Comparison of ENCODE assay signal across 22 cellular contexts in genomic region chr12:129701536-129702165, GRCh38.
DNase-seq lines count a peak whose midpoint lies in the region; ATAC-seq and TF ChIP-seq lines count a peak whose summit lies in the region.
"Had no signal": no experiment of that assay in that cellular context is flagged by ENCODE, and none has a peak within 500 bp of the region (broad histone marks: within the 10 kb centered on the region; RNA-seq: fewer than 3 reads in every experiment).

No MANE protein-coding gene starts in this region.

- no peak for TF ChIP-seq CTCF in ovary (IDR thresholded peaks at IDR 0.05)

- intact Hi-C loops in ovary (cut with DNase I) = no loop called here

- TF ChIP-seq EP300 in ovary (IDR thresholded peaks at IDR 0.05) = no peak

- H3K27me3 ChIP-seq in MG63 (no peaks in the 10 kb centered on the region), ovary (no peaks in the 10 kb centered on the region)
- H3K27me3 ChIP-seq: BLaER1 treated with 17β-estradiol and CSF1 and Interleukin-3, amounts not matched to agents 10 nM and 100 nM; Peyer's patch; SJCRH30 had no signal

- H3K9me3 ChIP-seq in MG63 (peaks cover 3% of the 10 kb centered on the region; the same call in 1 of the 2 replicates), ovary (peaks cover 0 to 2% of the 10 kb centered on the region in 2 donors)
- H3K9me3 ChIP-seq: Caco-2, Peyer's patch, SJCRH30 had no signal

- no peak for TF ChIP-seq POLR2A in ovary (IDR thresholded peaks at IDR 0.05)

- 45 to 72% (median 65%) methylated on average over 16 of the region's 16 CpGs for WGBS in ovary, 3 donors

- ATAC-seq in GM19351 (IDR thresholded peaks at IDR 0.05; ENCODE audit: unreplicated experiment) = no peak
- ATAC-seq: HepG2, K562 had no signal

- H3K36me3 ChIP-seq in MG63 = no peaks in the 10 kb centered on the region
- no peaks in the 10 kb centered on the region for H3K36me3 ChIP-seq in ovary
- H3K36me3 ChIP-seq: BLaER1 treated with 17β-estradiol and CSF1 and Interleukin-3, amounts not matched to agents 10 nM and 100 nM; Peyer's patch; SJCRH30 had no signal

- H3K27ac ChIP-seq in ovary = no peak overlapping the region
- H3K27ac ChIP-seq: BLaER1 treated with 17β-estradiol and CSF1 and Interleukin-3, amounts not matched to agents 10 nM and 100 nM; Peyer's patch; SJCRH30 had no signal

- DNase-seq in MG63 (peak; percentile 17), brain pericyte (ENCODE audit: low read depth, low spot score) (peak; percentile 98), fibroblast of the conjunctiva (ENCODE audit: low read depth) (peak; percentile 47), skeletal muscle cell (ENCODE audit: low read depth) (peak; percentile 36), ovary (no peak), amygdala (lab: John Stamatoyannopoulos, UW) (no peak)
- no peak for DNase-seq in activated CD4-positive, alpha-beta T cell treated with anti-CD3 and anti-CD28 coated beads for 48 hours
- DNase-seq: Caco-2; CD4-positive, alpha-beta memory T cell; GDM1; MM.1S; NCI-H1048; NCI-H1436 treated with DMSO at 0.1 percent for 48 hours; NCI-H1930; NCI-H510A; NCI-H774; Peyer's patch had no signal

- H3K4me1 ChIP-seq in ovary (ENCODE audit: insufficient read depth) = no peaks in the 10 kb centered on the region
- H3K4me1 ChIP-seq: BLaER1 treated with 17β-estradiol and CSF1 and Interleukin-3, amounts not matched to agents 10 nM and 100 nM; Caco-2; Peyer's patch had no signal

- H3K4me3 ChIP-seq in MG63 (no peak overlapping the region), skeletal muscle cell (ENCODE audit: low read depth, low read length) (no peak overlapping the region), ovary (no peak overlapping the region)
- H3K4me3 ChIP-seq: BLaER1 treated with 17β-estradiol and CSF1 and Interleukin-3, amounts not matched to agents 10 nM and 100 nM; K562; Peyer's patch; SJCRH30 had no signal

Comparison
In these comparisons a context has a peak if more than half of its experiments do, and no peak if none do; other contexts are left out.
1. DNase-seq: peak in MG63 (single experiment), brain pericyte (single experiment), fibroblast of the conjunctiva (single experiment) and skeletal muscle cell (single experiment); none in ovary (0 of 5), activated CD4-positive, alpha-beta T cell treated with anti-CD3 and anti-CD28 coated beads for 48 hours (single experiment) and amygdala (0 of 56).